ENCODE assay signal across 9 cellular contexts in the genomic region with DNA sequence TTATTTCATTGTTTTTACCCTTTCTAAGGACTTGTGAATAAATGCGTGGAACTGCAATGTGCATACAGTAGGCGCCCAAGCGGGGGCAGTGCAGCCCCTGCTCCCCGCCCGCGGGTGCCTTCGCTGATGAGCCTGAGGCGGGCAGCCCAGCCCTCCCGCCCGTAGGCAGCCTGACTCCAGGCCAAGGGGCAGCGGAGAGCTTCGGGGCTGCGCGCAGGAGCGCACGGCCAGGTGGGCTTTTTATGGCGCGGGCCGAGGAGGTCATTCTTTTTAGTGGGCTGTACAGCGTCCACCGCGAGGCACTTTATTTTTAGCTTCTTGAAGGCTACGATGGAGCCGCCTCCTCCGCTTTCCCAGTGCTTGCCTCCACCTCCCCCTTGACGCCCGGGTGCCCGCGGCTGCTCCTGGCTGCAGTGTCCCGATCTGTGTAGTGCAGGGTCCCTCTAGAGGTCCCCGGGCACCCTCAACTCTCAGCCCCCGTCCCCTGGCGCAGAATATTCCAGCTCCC.
DNase-seq lines count a peak whose midpoint lies in the region; ATAC-seq and TF ChIP-seq lines count a peak whose summit lies in the region.
"Had no signal": no experiment of that assay in that cellular context is flagged by ENCODE, and none has a peak within 500 bp of the region (broad histone marks: within the 10 kb centered on the region; RNA-seq: fewer than 3 reads in every experiment).

No MANE protein-coding gene starts in this region.

- H3K27ac ChIP-seq in liver (ENCODE audit: low read depth in 1 of 2, low read length in 2 of 2), result no peak overlapping the region
- H3K27ac ChIP-seq: neutrophil had no signal

- TF ChIP-seq CTCF in CD14-positive monocyte (IDR thresholded peaks at IDR 0.05), result no peak
- no peak for TF ChIP-seq CTCF in GM20000 (IDR thresholded peaks at IDR 0.05; ENCODE audit: extremely low read depth, missing control alignments)
- TF ChIP-seq CTCF in liver (IDR thresholded peaks at IDR 0.05; ENCODE audit: low read depth, low read length, missing input control), result peak; percentile 4
- no peak for TF ChIP-seq CTCF in omental fat pad (IDR thresholded peaks at IDR 0.05)

- TF ChIP-seq RAD21 in liver (IDR thresholded peaks at IDR 0.05), result peak in 1 of 2 donors; percentile 13

- DNase-seq in CD14-positive monocyte (ENCODE audit: low spot score), result peak; percentile 37
- peak; percentile 41 for DNase-seq in GM20000 (ENCODE audit: low spot score)
- DNase-seq in activated naive CD8-positive, alpha-beta T cell treated with anti-CD3 and anti-CD28 coated beads, Interleukin-2, amount 50 U/mL, for 24 hours, result peak; percentile 16
- no peak for DNase-seq in DMS153 treated with DMSO at 0.1 percent for 48 hours (lab: John Stamatoyannopoulos, UW; ENCODE audit: unreplicated experiment)
- DNase-seq in omental fat pad (ENCODE audit: low spot score), result no peak
- no peak for DNase-seq in DMS79 (lab: John Stamatoyannopoulos, UW)

- 11% methylated on average over 33 of the region's 33 CpGs for WGBS in liver

- peaks cover 21% of the 10 kb centered on the region for H3K4me1 Mint-ChIP-seq in CD14-positive monocyte
- H3K4me1 Mint-ChIP-seq in activated naive CD8-positive, alpha-beta T cell treated with anti-CD3 and anti-CD28 coated beads, Interleukin-2, amount 50 U/mL, for 24 hours, result peaks cover 5% of the 10 kb centered on the region

- H3K9me3 Mint-ChIP-seq in CD14-positive monocyte, result peaks cover 0 to 12% (median 5%) of the 10 kb centered on the region in 7 donors
- no peaks in the 10 kb centered on the region for H3K9me3 Mint-ChIP-seq in activated naive CD8-positive, alpha-beta T cell treated with anti-CD3 and anti-CD28 coated beads, Interleukin-2, amount 50 U/mL, for 24 hours

- peaks cover 0 to 16% (median under 1%) of the 10 kb centered on the region in 4 donors for H3K27me3 ChIP-seq in liver (ENCODE audit: control insufficient read depth in 4 of 4, insufficient read depth in 4 of 4, low read length in 3 of 4)

- H3K27me3 Mint-ChIP-seq in CD14-positive monocyte (ENCODE audit: low read depth in 3 of 3), result peaks cover 25 to 40% (median 35%) of the 10 kb centered on the region in 3 donors
- H3K27me3 Mint-ChIP-seq in activated naive CD8-positive, alpha-beta T cell treated with anti-CD3 and anti-CD28 coated beads, Interleukin-2, amount 50 U/mL, for 24 hours, result peaks cover 21% of the 10 kb centered on the region

- intact Hi-C loops in CD14-positive monocyte (cut with micrococcal nuclease), result loop anchor here (5.0 to 10.0 kb wide), 2 partner anchors 107 to 145 kb away; no protein-coding TSS in a partner anchor

- no peaks in the 10 kb centered on the region for H3K36me3 Mint-ChIP-seq in CD14-positive monocyte
- H3K36me3 Mint-ChIP-seq in activated naive CD8-positive, alpha-beta T cell treated with anti-CD3 and anti-CD28 coated beads, Interleukin-2, amount 50 U/mL, for 24 hours (ENCODE audit: low read depth), result no peaks in the 10 kb centered on the region

- no peak overlapping the region for H3K9ac ChIP-seq in liver (ENCODE audit: low read depth in 1 of 2, low read length in 2 of 2)

- peak overlapping the region in 1 of 3 donors; percentile 17 for H3K4me3 ChIP-seq in liver (ENCODE audit: low read depth in 1 of 3, low read length in 3 of 3)

- H3K9me3 ChIP-seq in liver (ENCODE audit: control insufficient read depth in 4 of 4, low read length in 3 of 4), result peaks cover 0 to 7% (median 0%) of the 10 kb centered on the region in 4 donors
- H3K9me3 ChIP-seq: neutrophil had no signal

- ATAC-seq in activated naive CD8-positive, alpha-beta T cell treated with anti-CD3 and anti-CD28 coated beads, Interleukin-2, amount 50 U/mL, for 24 hours, result peak; percentile 34
- ATAC-seq in omental fat pad (ENCODE audit: low FRiP score), result no peak
- no peak for ATAC-seq in GM21528 (IDR thresholded peaks at IDR 0.05; ENCODE audit: low FRiP score, unreplicated experiment)

- peak overlapping the region; percentile 24 to 78 for H3K4me3 Mint-ChIP-seq in CD14-positive monocyte
- H3K4me3 Mint-ChIP-seq in activated naive CD8-positive, alpha-beta T cell treated with anti-CD3 and anti-CD28 coated beads, Interleukin-2, amount 50 U/mL, for 24 hours, result peak overlapping the region; percentile 21

- no peak overlapping the region for H3K27ac Mint-ChIP-seq in CD14-positive monocyte
- H3K27ac Mint-ChIP-seq in activated naive CD8-positive, alpha-beta T cell treated with anti-CD3 and anti-CD28 coated beads, Interleukin-2, amount 50 U/mL, for 24 hours, result no peak overlapping the region

- H3K4me1 ChIP-seq in liver (ENCODE audit: control insufficient read depth in 4 of 4, insufficient read depth in 4 of 4, low read length in 3 of 4), result peaks cover 4 to 16% (median 7%) of the 10 kb centered on the region in 4 donors

- H3K36me3 ChIP-seq in liver (ENCODE audit: control insufficient read depth in 4 of 4, insufficient read depth in 3 of 4, low read depth in 1 of 4, low read length in 3 of 4), result no peaks in the 10 kb centered on the region
- H3K36me3 ChIP-seq: neutrophil had no signal

TF ChIP-seq in liver, 16 proteins besides CTCF, POLR2A, EP300 and RAD21:
- TF ChIP-seq HNF4G (IDR thresholded peaks at IDR 0.05) (no peak), SP1 (IDR thresholded peaks at IDR 0.05) (no peak), GABPA (IDR thresholded peaks at IDR 0.05 in 1 of 2, conservative IDR thresholded peaks at IDR 0.05 in 1 of 2) (no peak), NR2F2 (IDR thresholded peaks at IDR 0.05) (no peak), FOXA2 (IDR thresholded peaks at IDR 0.05) (no peak), RXRA (IDR thresholded peaks at IDR 0.05) (no peak)
- TF ChIP-seq, protein P1, sequence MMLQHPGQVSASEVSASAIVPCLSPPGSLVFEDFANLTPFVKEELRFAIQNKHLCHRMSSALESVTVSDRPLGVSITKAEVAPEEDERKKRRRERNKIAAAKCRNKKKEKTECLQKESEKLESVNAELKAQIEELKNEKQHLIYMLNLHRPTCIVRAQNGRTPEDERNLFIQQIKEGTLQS (IDR thresholded peaks at IDR 0.05), result no peak

Comparison
In these comparisons a context has a peak if more than half of its experiments do, and no peak if none do; other contexts are left out.
1. DNase-seq: peak in CD14-positive monocyte (single experiment), GM20000 (single experiment) and activated naive CD8-positive, alpha-beta T cell treated with anti-CD3 and anti-CD28 coated beads, Interleukin-2, amount 50 U/mL, for 24 hours (single experiment); none in DMS153 treated with DMSO at 0.1 percent for 48 hours (single experiment), omental fat pad (single experiment) and DMS79 (single experiment).